ENCODE assay signal across 8 cellular contexts in genomic region chr22:31084811-31085492, GRCh38. TPM values are rescaled to one million over a fixed set of nuclear protein-coding genes. Genes with fewer than 3 reads are reported as not detected.
DNase-seq lines count a peak whose midpoint lies in the region; ATAC-seq and TF ChIP-seq lines count a peak whose summit lies in the region.

No MANE protein-coding gene starts in this region.

- H3K9me3 ChIP-seq in neural progenitor cell (ENCODE audit: low read depth), result no peaks in the 10 kb centered on the region

- peaks cover 9% of the 10 kb centered on the region for H3K79me2 ChIP-seq in neural progenitor cell (ENCODE audit: low read depth)

- peak overlapping the region; percentile 89 for H3K4me2 ChIP-seq in neural progenitor cell

- DNase-seq in RKO (ENCODE audit: low spot score) (peak; percentile 87), activated gamma-delta T cell (lab: John Stamatoyannopoulos, UW) (peak; percentile 76), foreskin fibroblast (peak; percentile 71 to 91), neural progenitor cell (ENCODE audit: low spot score) (peak; percentile 90), substantia nigra (lab: John Stamatoyannopoulos, UW) (peak; percentile 39 to 91 (median 82)), cortex of kidney (lab: John Stamatoyannopoulos, UW) (no peak)

- H3F3A ChIP-seq in neural progenitor cell (ENCODE audit: low read depth), result peaks cover 6% of the 10 kb centered on the region

- peak overlapping the region; percentile 86 for H2AFZ ChIP-seq in neural progenitor cell (replicated peaks)

- H3K27me3 ChIP-seq in neural progenitor cell, result no peaks in the 10 kb centered on the region

- no peak overlapping the region for H3K27ac Mint-ChIP-seq in neural progenitor cell

- H3K9ac ChIP-seq in neural progenitor cell, result no peak overlapping the region

- no peaks in the 10 kb centered on the region for H3K9me3 Mint-ChIP-seq in neural progenitor cell

- peak overlapping the region; percentile 83 to 97 for H3K4me3 ChIP-seq in foreskin fibroblast (ENCODE audit: low read depth in 1 of 2, low read length in 2 of 2)
- peak overlapping the region; percentile 64 for H3K4me3 ChIP-seq in neural progenitor cell

- peaks cover 2% of the 10 kb centered on the region for H3K36me3 Mint-ChIP-seq in neural progenitor cell

- H3K27me3 Mint-ChIP-seq in neural progenitor cell (ENCODE audit: insufficient read depth, low read depth), result peaks cover 12% of the 10 kb centered on the region

- no peak overlapping the region for H3K27ac ChIP-seq in neural progenitor cell
- peak overlapping the region; percentile 98 for H3K27ac ChIP-seq in substantia nigra (ENCODE audit: low read depth, low read length, poor library complexity, severe bottlenecking)

- H4K20me1 ChIP-seq in neural progenitor cell (ENCODE audit: low read depth), result peaks cover 2% of the 10 kb centered on the region

- ATAC-seq in GM18511 (IDR thresholded peaks at IDR 0.05; ENCODE audit: unreplicated experiment), result peak; percentile 68
- ATAC-seq in HG02981 (IDR thresholded peaks at IDR 0.05; ENCODE audit: unreplicated experiment), result peak; percentile 59

- peak overlapping the region; percentile 64 for H3K4me3 Mint-ChIP-seq in neural progenitor cell

- TF ChIP-seq CTCF in foreskin fibroblast (IDR thresholded peaks at IDR 0.05; ENCODE audit: low read depth, low read length) (peak; percentile 87), neural progenitor cell (IDR thresholded peaks at IDR 0.05) (peak; percentile 83)

- peaks cover 4% of the 10 kb centered on the region for H3K4me1 ChIP-seq in neural progenitor cell

- H3K36me3 ChIP-seq in neural progenitor cell, result no peaks in the 10 kb centered on the region

- H3K4me1 Mint-ChIP-seq in neural progenitor cell, result peaks cover 26% of the 10 kb centered on the region

RNA-seq across cellular contexts. Expression of gene SMTN, which starts 3.8 kb away (rescaled TPM):
- total RNA-seq in neural progenitor cell (ENCODE audit: low replicate concordance), result 14.1 and 24.0 TPM in 2 replicates

RNA-seq across cellular contexts. Expression of gene SELENOM, which starts 22.4 kb away (rescaled TPM):
- 7.4 and 13.9 TPM in 2 replicates for total RNA-seq in neural progenitor cell (ENCODE audit: low replicate concordance)

RNA-seq across cellular contexts. Expression of gene INPP5J, which starts 37.8 kb away (rescaled TPM):
- total RNA-seq in neural progenitor cell (ENCODE audit: low replicate concordance), result 1.5 and 3.7 TPM in 2 replicates

RNA-seq across cellular contexts. Expression of gene PLA2G3, which starts 55.4 kb away (rescaled TPM):
- total RNA-seq in neural progenitor cell (ENCODE audit: low replicate concordance), result 0.41 and 3.6 TPM in 2 replicates
